15 cellular contexts compared by ENCODE assay signal in genomic region chr2:80303006-80303741, GRCh38. TPM values are rescaled to one million over a fixed set of nuclear protein-coding genes. Genes with fewer than 3 reads are reported as not detected.
DNase-seq lines count a peak whose midpoint lies in the region; ATAC-seq and TF ChIP-seq lines count a peak whose summit lies in the region.
"Had no signal": no experiment of that assay in that cellular context is flagged by ENCODE, and none has a peak within 500 bp of the region (broad histone marks: within the 10 kb centered on the region; RNA-seq: fewer than 3 reads in every experiment).

No MANE protein-coding gene starts in this region.

- H3K4me1 Mint-ChIP-seq in activated CD8-positive, alpha-beta T cell treated with anti-CD3 and anti-CD28 coated beads, Interleukin-2, amount 10 ng/mL, durations not matched to agents 7 days and 5 days (ENCODE audit: low read depth) = no peaks in the 10 kb centered on the region
- peaks cover 2% of the 10 kb centered on the region for H3K4me1 Mint-ChIP-seq in activated CD8-positive, alpha-beta T cell treated with anti-CD3 and anti-CD28 coated beads for 36 hours (ENCODE audit: low read depth)
- peaks cover 15% of the 10 kb centered on the region for H3K4me1 Mint-ChIP-seq in nephron
- no peaks in the 10 kb centered on the region for H3K4me1 Mint-ChIP-seq in activated CD8-positive, alpha-beta memory T cell treated with anti-CD3 and anti-CD28 coated beads, Interleukin-2, amount 10 ng/mL, durations not matched to agents 7 days and 5 days

- TF ChIP-seq CTCF in activated CD8-positive, alpha-beta T cell treated with anti-CD3 and anti-CD28 coated beads for 36 hours (IDR thresholded peaks at IDR 0.05) = no peak
- TF ChIP-seq CTCF in nephron (IDR thresholded peaks at IDR 0.05; ENCODE audit: unreplicated experiment in 3 of 3) = no peak
- TF ChIP-seq CTCF in upper lobe of right lung (IDR thresholded peaks at IDR 0.05) = no peak

- intact Hi-C loops in activated CD8-positive, alpha-beta T cell treated with anti-CD3 and anti-CD28 coated beads for 36 hours (cut with micrococcal nuclease) = no loop called here
- intact Hi-C loops in left cardiac atrium (cut with DNase I) (no loop called here), upper lobe of right lung (cut with DNase I) (no loop called here)

- CTCF ChIA-PET in activated CD8-positive, alpha-beta T cell treated with anti-CD3 and anti-CD28 coated beads, Interleukin-2, amount 10 ng/mL, durations not matched to agents 7 days and 5 days (lab: Charles Lee) = no interaction called here
- CTCF ChIA-PET in activated CD8-positive, alpha-beta T cell treated with anti-CD3 and anti-CD28 coated beads for 36 hours (lab: Charles Lee) = no interaction called here
- CTCF ChIA-PET in activated CD8-positive, alpha-beta memory T cell treated with anti-CD3 and anti-CD28 coated beads, Interleukin-2, amount 10 ng/mL, durations not matched to agents 7 days and 5 days (lab: Charles Lee) = no interaction called here

- H3K9me3 Mint-ChIP-seq in activated CD8-positive, alpha-beta T cell treated with anti-CD3 and anti-CD28 coated beads, Interleukin-2, amount 10 ng/mL, durations not matched to agents 7 days and 5 days (ENCODE audit: insufficient read depth) = no peaks in the 10 kb centered on the region
- no peaks in the 10 kb centered on the region for H3K9me3 Mint-ChIP-seq in activated CD8-positive, alpha-beta T cell treated with anti-CD3 and anti-CD28 coated beads for 36 hours
- no peaks in the 10 kb centered on the region for H3K9me3 Mint-ChIP-seq in nephron
- H3K9me3 Mint-ChIP-seq in activated CD8-positive, alpha-beta memory T cell treated with anti-CD3 and anti-CD28 coated beads, Interleukin-2, amount 10 ng/mL, durations not matched to agents 7 days and 5 days (ENCODE audit: low read depth) = peaks cover 3% of the 10 kb centered on the region

- no peak overlapping the region for H3K4me3 Mint-ChIP-seq in activated CD8-positive, alpha-beta T cell treated with anti-CD3 and anti-CD28 coated beads, Interleukin-2, amount 10 ng/mL, durations not matched to agents 7 days and 5 days
- H3K4me3 Mint-ChIP-seq in activated CD8-positive, alpha-beta T cell treated with anti-CD3 and anti-CD28 coated beads for 36 hours = no peak overlapping the region
- H3K4me3 Mint-ChIP-seq in nephron = peak overlapping the region; percentile 89 to 93 (median 89)
- H3K4me3 Mint-ChIP-seq in activated CD8-positive, alpha-beta memory T cell treated with anti-CD3 and anti-CD28 coated beads, Interleukin-2, amount 10 ng/mL, durations not matched to agents 7 days and 5 days = no peak overlapping the region

- peaks cover 2% of the 10 kb centered on the region for H3K36me3 Mint-ChIP-seq in activated CD8-positive, alpha-beta T cell treated with anti-CD3 and anti-CD28 coated beads, Interleukin-2, amount 10 ng/mL, durations not matched to agents 7 days and 5 days (ENCODE audit: low read depth)
- H3K36me3 Mint-ChIP-seq in activated CD8-positive, alpha-beta T cell treated with anti-CD3 and anti-CD28 coated beads for 36 hours (ENCODE audit: low read depth) = no peaks in the 10 kb centered on the region
- H3K36me3 Mint-ChIP-seq in nephron (ENCODE audit: low read depth) = peaks cover 4% of the 10 kb centered on the region
- H3K36me3 Mint-ChIP-seq in activated CD8-positive, alpha-beta memory T cell treated with anti-CD3 and anti-CD28 coated beads, Interleukin-2, amount 10 ng/mL, durations not matched to agents 7 days and 5 days = peaks cover 6% of the 10 kb centered on the region

- POLR2A ChIA-PET in activated CD8-positive, alpha-beta T cell treated with anti-CD3 and anti-CD28 coated beads, Interleukin-2, amount 10 ng/mL, durations not matched to agents 7 days and 5 days (lab: Charles Lee) = no interaction called here
- POLR2A ChIA-PET in activated CD8-positive, alpha-beta T cell treated with anti-CD3 and anti-CD28 coated beads for 36 hours (lab: Charles Lee) = interaction anchor here (0.6 kb wide), 1 partner anchor 11 kb away, joined by 3 read pairs; no protein-coding TSS in a partner anchor

- H3K27ac ChIP-seq in upper lobe of right lung = no peak overlapping the region
- H3K27ac ChIP-seq: thoracic aorta had no signal

- no peaks in the 10 kb centered on the region for H3K36me3 ChIP-seq in upper lobe of right lung
- H3K36me3 ChIP-seq: thoracic aorta had no signal

- DNase-seq in activated CD8-positive, alpha-beta T cell treated with anti-CD3 and anti-CD28 coated beads, Interleukin-2, amount 10 ng/mL, durations not matched to agents 7 days and 5 days = no peak
- DNase-seq in activated CD8-positive, alpha-beta T cell treated with anti-CD3 and anti-CD28 coated beads for 36 hours = no peak
- DNase-seq in left cardiac atrium (peak; percentile 20), upper lobe of right lung (no peak), NCI-H1417 treated with DMSO at 0.1 percent for 48 hours (lab: John Stamatoyannopoulos, UW) (no peak)
- DNase-seq in activated CD8-positive, alpha-beta memory T cell treated with anti-CD3 and anti-CD28 coated beads, Interleukin-2, amount 10 ng/mL, durations not matched to agents 7 days and 5 days = no peak
- DNase-seq: activated T-cell treated with anti-CD3 and anti-CD28 coated beads, Interleukin-2, amount 50 U/mL, for 48 hours; KBM-7; kidney glomerular epithelial cell; NCI-H510A treated with DMSO at 0.1 percent for 48 hours had no signal

- no peaks in the 10 kb centered on the region for H3K9me3 ChIP-seq in upper lobe of right lung
- H3K9me3 ChIP-seq: thoracic aorta had no signal

- H3K4me1 ChIP-seq in upper lobe of right lung = peaks cover 12% of the 10 kb centered on the region

- no peak for ATAC-seq in activated CD8-positive, alpha-beta T cell treated with anti-CD3 and anti-CD28 coated beads, Interleukin-2, amount 10 ng/mL, durations not matched to agents 7 days and 5 days
- no peak for ATAC-seq in activated CD8-positive, alpha-beta T cell treated with anti-CD3 and anti-CD28 coated beads for 36 hours
- ATAC-seq in left cardiac atrium (peak; percentile 23 to 63), upper lobe of right lung (peak; percentile 33), HG02973 (IDR thresholded peaks at IDR 0.05; ENCODE audit: unreplicated experiment) (no peak)
- no peak for ATAC-seq in activated CD8-positive, alpha-beta memory T cell treated with anti-CD3 and anti-CD28 coated beads, Interleukin-2, amount 10 ng/mL, durations not matched to agents 7 days and 5 days

- H3K27me3 ChIP-seq in upper lobe of right lung = peaks cover 56% of the 10 kb centered on the region

- peak overlapping the region; percentile 46 for H3K27ac Mint-ChIP-seq in activated CD8-positive, alpha-beta T cell treated with anti-CD3 and anti-CD28 coated beads, Interleukin-2, amount 10 ng/mL, durations not matched to agents 7 days and 5 days
- H3K27ac Mint-ChIP-seq in activated CD8-positive, alpha-beta T cell treated with anti-CD3 and anti-CD28 coated beads for 36 hours = no peak overlapping the region
- peak overlapping the region; percentile 49 to 84 (median 83) for H3K27ac Mint-ChIP-seq in nephron
- H3K27ac Mint-ChIP-seq in activated CD8-positive, alpha-beta memory T cell treated with anti-CD3 and anti-CD28 coated beads, Interleukin-2, amount 10 ng/mL, durations not matched to agents 7 days and 5 days = no peak overlapping the region

- peaks cover 39% of the 10 kb centered on the region for H3K27me3 Mint-ChIP-seq in activated CD8-positive, alpha-beta T cell treated with anti-CD3 and anti-CD28 coated beads, Interleukin-2, amount 10 ng/mL, durations not matched to agents 7 days and 5 days (ENCODE audit: low read depth)
- H3K27me3 Mint-ChIP-seq in activated CD8-positive, alpha-beta T cell treated with anti-CD3 and anti-CD28 coated beads for 36 hours = peaks cover 48% of the 10 kb centered on the region
- peaks cover 79% of the 10 kb centered on the region for H3K27me3 Mint-ChIP-seq in nephron (ENCODE audit: low read depth)
- peaks cover 41% of the 10 kb centered on the region for H3K27me3 Mint-ChIP-seq in activated CD8-positive, alpha-beta memory T cell treated with anti-CD3 and anti-CD28 coated beads, Interleukin-2, amount 10 ng/mL, durations not matched to agents 7 days and 5 days

- no peak overlapping the region for H3K4me3 ChIP-seq in upper lobe of right lung

RNA-seq across cellular contexts. Expression of gene LRRTM1, which starts 1.4 kb away (rescaled TPM):
- not detected for total RNA-seq in activated CD8-positive, alpha-beta T cell treated with anti-CD3 and anti-CD28 coated beads, Interleukin-2, amount 10 ng/mL, durations not matched to agents 7 days and 5 days
- not detected for total RNA-seq in activated CD8-positive, alpha-beta T cell treated with anti-CD3 and anti-CD28 coated beads for 36 hours
- total RNA-seq in left cardiac atrium (under 1 TPM; 0.18 to 0.41 TPM), upper lobe of right lung (not detected)
- total RNA-seq in activated CD8-positive, alpha-beta memory T cell treated with anti-CD3 and anti-CD28 coated beads, Interleukin-2, amount 10 ng/mL, durations not matched to agents 7 days and 5 days = not detected
- total RNA-seq: dermis microvascular lymphatic vessel endothelial cell; T-helper 1 cell treated with Interleukin-12 subunit alpha and Interleukin-12 subunit beta and Interleukin-4 antibody, amounts not matched to agents 30 ng/mL and 1 ng/mL, for 36 hours; thoracic aorta had no signal

Comparison
In these comparisons a context has a peak if more than half of its experiments do, and no peak if none do; other contexts are left out.
1. H3K27ac Mint-ChIP-seq: peak in activated CD8-positive, alpha-beta T cell treated with anti-CD3 and anti-CD28 coated beads, Interleukin-2, amount 10 ng/mL, durations not matched to agents 7 days and 5 days (single experiment) and nephron (3 of 3); none in activated CD8-positive, alpha-beta T cell treated with anti-CD3 and anti-CD28 coated beads for 36 hours (single experiment) and activated CD8-positive, alpha-beta memory T cell treated with anti-CD3 and anti-CD28 coated beads, Interleukin-2, amount 10 ng/mL, durations not matched to agents 7 days and 5 days (single experiment).
2. ATAC-seq: peak in left cardiac atrium (2 of 2) and upper lobe of right lung (single experiment); none in activated CD8-positive, alpha-beta T cell treated with anti-CD3 and anti-CD28 coated beads, Interleukin-2, amount 10 ng/mL, durations not matched to agents 7 days and 5 days (single experiment), activated CD8-positive, alpha-beta T cell treated with anti-CD3 and anti-CD28 coated beads for 36 hours (single experiment), HG02973 (single experiment) and activated CD8-positive, alpha-beta memory T cell treated with anti-CD3 and anti-CD28 coated beads, Interleukin-2, amount 10 ng/mL, durations not matched to agents 7 days and 5 days (single experiment).
3. H3K4me3 Mint-ChIP-seq: peak in nephron (3 of 3); none in activated CD8-positive, alpha-beta T cell treated with anti-CD3 and anti-CD28 coated beads, Interleukin-2, amount 10 ng/mL, durations not matched to agents 7 days and 5 days (single experiment), activated CD8-positive, alpha-beta T cell treated with anti-CD3 and anti-CD28 coated beads for 36 hours (single experiment) and activated CD8-positive, alpha-beta memory T cell treated with anti-CD3 and anti-CD28 coated beads, Interleukin-2, amount 10 ng/mL, durations not matched to agents 7 days and 5 days (single experiment).